24 cellular contexts compared by ENCODE assay signal in the genomic region with DNA sequence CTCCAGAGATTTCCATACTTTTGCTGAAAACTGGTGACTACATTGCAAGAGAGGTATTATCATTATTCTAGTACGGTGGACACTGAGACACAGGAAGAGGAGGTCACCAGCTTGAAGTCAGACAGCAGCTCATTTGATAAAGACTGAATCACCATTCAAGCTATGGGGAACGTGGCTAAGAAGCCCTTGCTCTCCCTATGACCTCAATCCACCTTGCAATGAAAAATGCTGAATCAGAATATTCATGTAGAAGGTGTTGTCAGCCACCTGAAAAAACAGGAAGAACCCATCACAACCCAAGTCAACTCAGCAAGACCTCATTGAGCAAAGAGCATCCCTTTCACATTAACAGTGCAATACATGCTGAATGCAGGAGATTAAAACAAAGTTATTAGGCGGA. TPM values are rescaled to one million over a fixed set of nuclear protein-coding genes. Genes with fewer than 3 reads are reported as not detected.
DNase-seq lines count a peak whose midpoint lies in the region; ATAC-seq, FAIRE-seq and TF ChIP-seq lines count a peak whose summit lies in the region.
"Had no signal": no experiment of that assay in that cellular context is flagged by ENCODE, and none has a peak within 500 bp of the region (broad histone marks: within the 10 kb centered on the region; RNA-seq: fewer than 3 reads in every experiment).

No MANE protein-coding gene starts in this region.

- no peaks in the 10 kb centered on the region for H3K9me3 ChIP-seq in astrocyte (ENCODE audit: insufficient read depth, low read depth, low read length)
- no peaks in the 10 kb centered on the region for H3K9me3 ChIP-seq in esophagus squamous epithelium
- H3K9me3 ChIP-seq: gastroesophageal sphincter, sigmoid colon, suprapubic skin had no signal

- no peak overlapping the region for H3K4me3 Mint-ChIP-seq in astrocyte (ENCODE audit: unreplicated experiment)
- H3K4me3 Mint-ChIP-seq: activated CD4-positive, alpha-beta memory T cell treated with anti-CD3 and anti-CD28 coated beads for 36 hours; natural killer cell treated with Interleukin-12 subunit alpha and Interleukin-12 subunit beta and Interleukin-15 and Interleukin-18, amount 100 ng/mL, for 72 hours; T-helper 2 cell treated with Interferon-gamma antibody and Interleukin-4, amounts not matched to agents 5 μg/mL and 100 μg/mL, for 36 hours had no signal

- H3K27ac Mint-ChIP-seq in astrocyte (ENCODE audit: unreplicated experiment), result no peak overlapping the region
- H3K27ac Mint-ChIP-seq: activated CD4-positive, alpha-beta memory T cell treated with anti-CD3 and anti-CD28 coated beads for 36 hours; natural killer cell treated with Interleukin-12 subunit alpha and Interleukin-12 subunit beta and Interleukin-15 and Interleukin-18, amount 100 ng/mL, for 72 hours; T-helper 2 cell treated with Interferon-gamma antibody and Interleukin-4, amounts not matched to agents 5 μg/mL and 100 μg/mL, for 36 hours had no signal

- H3K27ac ChIP-seq in astrocyte (ENCODE audit: low read depth, low read length) (no peak overlapping the region), esophagus squamous epithelium (no peak overlapping the region)
- H3K27ac ChIP-seq: gastroesophageal sphincter, GM23248, KMS-11, parathyroid adenoma, sigmoid colon, SK-N-MC, suprapubic skin had no signal

- WGBS in esophagus squamous epithelium, 2 donors, result 79 to 86% methylated on average over 3 of the region's 3 CpGs

- H3K79me2 ChIP-seq in astrocyte (ENCODE audit: insufficient read depth, low read length), result no peaks in the 10 kb centered on the region
- H3K79me2 ChIP-seq: parathyroid adenoma had no signal

- no peak overlapping the region for H3K4me2 ChIP-seq in astrocyte (ENCODE audit: low read length)
- H3K4me2 ChIP-seq: KMS-11 had no signal

- FAIRE-seq in astrocyte (lab: Jason Lieb, UNC), result no peak
- FAIRE-seq: urothelium cell line had no signal

- TF ChIP-seq CTCF in astrocyte (IDR thresholded peaks at IDR 0.05; ENCODE audit: insufficient read depth, low read depth, low read length) (no peak), esophagus squamous epithelium (IDR thresholded peaks at IDR 0.05) (no peak)

- H3K4me3 ChIP-seq in astrocyte (ENCODE audit: insufficient read depth, low read depth, low read length) (no peak overlapping the region), esophagus squamous epithelium (no peak overlapping the region)
- H3K4me3 ChIP-seq: gastroesophageal sphincter, GM23248, sigmoid colon, SK-N-MC, suprapubic skin had no signal

- H3K9ac ChIP-seq in astrocyte (ENCODE audit: low read length), result no peak overlapping the region
- H3K9ac ChIP-seq: GM23248, KMS-11, parathyroid adenoma had no signal

- H3K4me1 ChIP-seq in astrocyte (ENCODE audit: insufficient read depth, low read length) (peaks cover 5% of the 10 kb centered on the region), esophagus squamous epithelium (no peaks in the 10 kb centered on the region)
- H3K4me1 ChIP-seq: gastroesophageal sphincter, parathyroid adenoma, suprapubic skin had no signal

- no peak for TF ChIP-seq POLR2A in esophagus squamous epithelium (IDR thresholded peaks at IDR 0.05)

- no peaks in the 10 kb centered on the region for H3K36me3 Mint-ChIP-seq in astrocyte (ENCODE audit: low read depth, unreplicated experiment)
- H3K36me3 Mint-ChIP-seq: activated CD4-positive, alpha-beta memory T cell treated with anti-CD3 and anti-CD28 coated beads for 36 hours; natural killer cell treated with Interleukin-12 subunit alpha and Interleukin-12 subunit beta and Interleukin-15 and Interleukin-18, amount 100 ng/mL, for 72 hours had no signal

- no peak overlapping the region for H2AFZ ChIP-seq in astrocyte (ENCODE audit: low read depth, low read length)
- H2AFZ ChIP-seq: GM23248, parathyroid adenoma had no signal

- ATAC-seq in GM21528 (IDR thresholded peaks at IDR 0.05; ENCODE audit: low FRiP score, unreplicated experiment), result no peak
- no peak for ATAC-seq in HG02840 (IDR thresholded peaks at IDR 0.05; ENCODE audit: low FRiP score, unreplicated experiment)
- ATAC-seq: gastroesophageal sphincter; natural killer cell treated with Interleukin-12 subunit alpha and Interleukin-12 subunit beta and Interleukin-15 and Interleukin-18, amount 100 ng/mL, for 72 hours; PC-3 had no signal

- peaks cover 9% of the 10 kb centered on the region for H3K4me1 Mint-ChIP-seq in astrocyte (ENCODE audit: low read depth, unreplicated experiment)

- H3K27me3 ChIP-seq in astrocyte (ENCODE audit: insufficient read depth, low read length) (no peaks in the 10 kb centered on the region), esophagus squamous epithelium (no peaks in the 10 kb centered on the region)
- H3K27me3 ChIP-seq: gastroesophageal sphincter, sigmoid colon, suprapubic skin had no signal

- intact Hi-C loops in esophagus squamous epithelium (cut with DNase I), result no loop called here

- no peaks in the 10 kb centered on the region for H3K9me3 Mint-ChIP-seq in astrocyte (ENCODE audit: unreplicated experiment)
- H3K9me3 Mint-ChIP-seq: activated CD4-positive, alpha-beta memory T cell treated with anti-CD3 and anti-CD28 coated beads for 36 hours; natural killer cell treated with Interleukin-12 subunit alpha and Interleukin-12 subunit beta and Interleukin-15 and Interleukin-18, amount 100 ng/mL, for 72 hours; T-helper 2 cell treated with Interferon-gamma antibody and Interleukin-4, amounts not matched to agents 5 μg/mL and 100 μg/mL, for 36 hours had no signal

- peak; percentile 60 for DNase-seq in NCI-H1092 treated with DMSO at 0.1 percent for 48 hours (lab: John Stamatoyannopoulos, UW)
- DNase-seq in NCI-H1092 (lab: John Stamatoyannopoulos, UW), result no peak
- peak; percentile 72 for DNase-seq in NCI-H69 (lab: John Stamatoyannopoulos, UW)
- DNase-seq in astrocyte (ENCODE audit: low read depth), result peak; percentile 41
- peak; percentile 76 for DNase-seq in kidney tubule cell (ENCODE audit: low spot score)
- DNase-seq in esophagus squamous epithelium (lab: John Stamatoyannopoulos, UW), result no peak
- DNase-seq: 8988T; activated CD4-positive, alpha-beta memory T cell treated with anti-CD3 and anti-CD28 coated beads for 36 hours; activated naive CD4-positive, alpha-beta T cell treated with Interleukin-2 at 50 U/mL for 16 hours; activated T-cell treated with anti-CD3 and anti-CD28 coated beads for 4 hours; aorta; GM23248; PC-3; sigmoid colon had no signal

- H3K27me3 Mint-ChIP-seq in astrocyte (ENCODE audit: low read depth, unreplicated experiment), result no peaks in the 10 kb centered on the region

- H3K36me3 ChIP-seq in astrocyte (ENCODE audit: insufficient read depth, low read length) (no peaks in the 10 kb centered on the region), esophagus squamous epithelium (no peaks in the 10 kb centered on the region)
- H3K36me3 ChIP-seq: gastroesophageal sphincter, sigmoid colon, suprapubic skin had no signal

- H4K20me1 ChIP-seq in astrocyte (ENCODE audit: insufficient read depth, low read length), result no peaks in the 10 kb centered on the region

RNA-seq across cellular contexts. Expression of a gene that starts 59.0 kb away (rescaled TPM):
- total RNA-seq in astrocyte (6.8 and 8.3 TPM in 2 replicates), esophagus squamous epithelium (10 to 100 TPM in 1 of 4 donors, 1 to 10 TPM in 3; 6.0 to 18.1 (median 9.3) TPM)

Comparison
In these comparisons a context has a peak if more than half of its experiments do, and no peak if none do; other contexts are left out.
1. DNase-seq: peak in NCI-H1092 treated with DMSO at 0.1 percent for 48 hours (single experiment), NCI-H69 (single experiment), astrocyte (single experiment) and kidney tubule cell (single experiment); none in NCI-H1092 (single experiment) and esophagus squamous epithelium (single experiment).